In genomic region chr19:39590265-39590664, GRCh38 we compare ENCODE assay signal across 20 cellular contexts. TPM values are rescaled to one million over a fixed set of nuclear protein-coding genes. Genes with fewer than 3 reads are reported as not detected.
DNase-seq lines count a peak whose midpoint lies in the region; ATAC-seq and TF ChIP-seq lines count a peak whose summit lies in the region.
"Had no signal": no experiment of that assay in that cellular context is flagged by ENCODE, and none has a peak within 500 bp of the region (broad histone marks: within the 10 kb centered on the region; RNA-seq: fewer than 3 reads in every experiment).

No MANE protein-coding gene starts in this region.

- peaks cover 7% of the 10 kb centered on the region for H3K27me3 Mint-ChIP-seq in activated CD4-positive, alpha-beta T cell treated with anti-CD3 and anti-CD28 coated beads, Interleukin-2, amount 10 ng/mL, durations not matched to agents 7 days and 5 days
- H3K27me3 Mint-ChIP-seq in neural progenitor cell (ENCODE audit: insufficient read depth, low read depth), result no peaks in the 10 kb centered on the region

- no peak for TF ChIP-seq POLR2A in tibial nerve (IDR thresholded peaks at IDR 0.05)

- peaks cover 77% of the 10 kb centered on the region for H3K27me3 ChIP-seq in Panc1 (ENCODE audit: control insufficient read depth, insufficient read depth, low read length)
- H3K27me3 ChIP-seq in neural progenitor cell, result peaks cover 8% of the 10 kb centered on the region
- no peaks in the 10 kb centered on the region for H3K27me3 ChIP-seq in tibial nerve

- intact Hi-C loops in Panc1 (cut with micrococcal nuclease; ENCODE audit: unreplicated experiment), result no loop called here

- no peaks in the 10 kb centered on the region for H3F3A ChIP-seq in neural progenitor cell (ENCODE audit: low read depth)

- no TSS peak for BruUV-seq in Panc1 (replicated peaks; lab: Mats Ljungman, UMichigan)

- TF ChIP-seq CTCF in Panc1 (IDR thresholded peaks at IDR 0.05) (peak; percentile 33; the same call in 1 of the 2 replicates), epithelial cell of esophagus (IDR thresholded peaks at IDR 0.05; ENCODE audit: insufficient read depth, low read depth, low read length, missing control alignments) (no peak), neural progenitor cell (IDR thresholded peaks at IDR 0.05) (no peak), tibial nerve (IDR thresholded peaks at IDR 0.05) (no peak)

- H3K27ac ChIP-seq in Panc1 (ENCODE audit: low read length) (no peak overlapping the region), neural progenitor cell (no peak overlapping the region), tibial nerve (no peak overlapping the region)
- H3K27ac ChIP-seq: adrenal gland, lower lobe of right lung had no signal

- H3K4me1 ChIP-seq in Panc1 (ENCODE audit: control insufficient read depth, insufficient read depth, low read length) (no peaks in the 10 kb centered on the region), neural progenitor cell (no peaks in the 10 kb centered on the region), tibial nerve (no peaks in the 10 kb centered on the region)
- H3K4me1 ChIP-seq: adrenal gland, lower lobe of right lung had no signal

- H3K4me1 Mint-ChIP-seq in activated CD4-positive, alpha-beta T cell treated with anti-CD3 and anti-CD28 coated beads, Interleukin-2, amount 10 ng/mL, durations not matched to agents 7 days and 5 days, result no peaks in the 10 kb centered on the region
- H3K4me1 Mint-ChIP-seq in neural progenitor cell, result no peaks in the 10 kb centered on the region
- H3K4me1 Mint-ChIP-seq: T-helper 17 cell had no signal

- CTCF ChIA-PET in activated CD4-positive, alpha-beta T cell treated with anti-CD3 and anti-CD28 coated beads, Interleukin-2, amount 10 ng/mL, durations not matched to agents 7 days and 5 days (lab: Charles Lee), result interaction anchor here (0.6 kb wide), 1 partner anchor 256 kb away, joined by 3 read pairs; no protein-coding TSS in a partner anchor
- CTCF ChIA-PET in Panc1 (lab: Charles Lee), result interaction anchor here (0.5 kb wide), 2 partner anchors 32 to 431 kb away, joined by 3 to 4 read pairs; no protein-coding TSS in a partner anchor

- ATAC-seq in Panc1 (no peak), GM18861 (IDR thresholded peaks at IDR 0.05; ENCODE audit: unreplicated experiment) (no peak), HG03460 (IDR thresholded peaks at IDR 0.05; ENCODE audit: unreplicated experiment) (no peak)
- ATAC-seq: lower lobe of right lung; natural killer cell treated with Interleukin-12 subunit alpha and Interleukin-12 subunit beta and Interleukin-15 and Interleukin-18, amount 100 ng/mL, for 72 hours; T-helper 17 cell had no signal

- H2AFZ ChIP-seq in neural progenitor cell (replicated peaks), result no peak overlapping the region

- in situ Hi-C loops in Panc1 (cut with HindIII; ENCODE audit: low pct_unique_long_range_greater_than_20kb, low sequenced_read_pairs), result no loop called here

- H3K9ac ChIP-seq in neural progenitor cell, result no peak overlapping the region

- H3K9me3 ChIP-seq in Panc1 (ENCODE audit: control insufficient read depth, insufficient read depth, low read depth, low read length) (no peaks in the 10 kb centered on the region), neural progenitor cell (ENCODE audit: low read depth) (no peaks in the 10 kb centered on the region), tibial nerve (no peaks in the 10 kb centered on the region)
- H3K9me3 ChIP-seq: adrenal gland, lower lobe of right lung, MG63 had no signal

- no peaks in the 10 kb centered on the region for H3K79me2 ChIP-seq in neural progenitor cell (ENCODE audit: low read depth)

- no peak overlapping the region for H3K4me3 Mint-ChIP-seq in activated CD4-positive, alpha-beta T cell treated with anti-CD3 and anti-CD28 coated beads, Interleukin-2, amount 10 ng/mL, durations not matched to agents 7 days and 5 days
- no peak overlapping the region for H3K4me3 Mint-ChIP-seq in neural progenitor cell
- H3K4me3 Mint-ChIP-seq: activated T-cell treated with anti-CD3 and anti-CD28 coated beads, Interleukin-2, amount 50 U/mL, for 24 hours; natural killer cell treated with Interleukin-12 subunit alpha and Interleukin-12 subunit beta and Interleukin-15 and Interleukin-18, amount 100 ng/mL, for 72 hours; T-helper 17 cell had no signal

- DNase-seq in activated CD4-positive, alpha-beta T cell treated with anti-CD3 and anti-CD28 coated beads, Interleukin-2, amount 10 ng/mL, durations not matched to agents 7 days and 5 days, result peak; percentile 13
- no peak for DNase-seq in activated CD4-positive, alpha-beta T cell treated with anti-CD3 and anti-CD28 coated beads for 1 hour
- DNase-seq in Panc1 (ENCODE audit: low read depth, low spot score) (no peak), epithelial cell of esophagus (ENCODE audit: low read depth) (peak; percentile 21), neural progenitor cell (ENCODE audit: low spot score) (peak; percentile 66), tibial nerve (ENCODE audit: low spot score in 2 of 2) (no peak)
- DNase-seq: activated CD4-positive, CD25-positive, alpha-beta regulatory T cell treated with anti-CD3 and anti-CD28 coated beads, Interleukin-2, amount 50 U/mL, for 72 hours; activated T-cell treated with anti-CD3 and anti-CD28 coated beads, Interleukin-2, amount 50 U/mL, for 24 hours; adrenal gland; GDM1; hypothalamus; lower lobe of right lung; MG63; T-helper 17 cell had no signal

- H3K9me3 Mint-ChIP-seq in activated CD4-positive, alpha-beta T cell treated with anti-CD3 and anti-CD28 coated beads, Interleukin-2, amount 10 ng/mL, durations not matched to agents 7 days and 5 days, result peaks cover 3% of the 10 kb centered on the region
- H3K9me3 Mint-ChIP-seq in neural progenitor cell, result no peaks in the 10 kb centered on the region
- H3K9me3 Mint-ChIP-seq: activated T-cell treated with anti-CD3 and anti-CD28 coated beads, Interleukin-2, amount 50 U/mL, for 24 hours had no signal

- no peak for TF ChIP-seq EP300 in tibial nerve (IDR thresholded peaks at IDR 0.05)

- no peak overlapping the region for H3K4me3 ChIP-seq in Panc1 (ENCODE audit: low read depth in 2 of 2, low read length in 2 of 2)
- H3K4me3 ChIP-seq in epithelial cell of esophagus (ENCODE audit: low read length), result no peak overlapping the region
- no peak overlapping the region for H3K4me3 ChIP-seq in neural progenitor cell
- H3K4me3 ChIP-seq in tibial nerve, result no peak overlapping the region
- H3K4me3 ChIP-seq: adrenal gland, lower lobe of right lung, MG63 had no signal

- H3K36me3 Mint-ChIP-seq in activated CD4-positive, alpha-beta T cell treated with anti-CD3 and anti-CD28 coated beads, Interleukin-2, amount 10 ng/mL, durations not matched to agents 7 days and 5 days (ENCODE audit: low read depth), result no peaks in the 10 kb centered on the region
- H3K36me3 Mint-ChIP-seq in neural progenitor cell, result no peaks in the 10 kb centered on the region
- H3K36me3 Mint-ChIP-seq: natural killer cell treated with Interleukin-12 subunit alpha and Interleukin-12 subunit beta and Interleukin-15 and Interleukin-18, amount 100 ng/mL, for 72 hours had no signal

- WGBS in tibial nerve, 2 donors, result 43 to 46% methylated on average over 2 of the region's 2 CpGs

- H3K4me2 ChIP-seq in neural progenitor cell, result no peak overlapping the region

- H3K27ac Mint-ChIP-seq in activated CD4-positive, alpha-beta T cell treated with anti-CD3 and anti-CD28 coated beads, Interleukin-2, amount 10 ng/mL, durations not matched to agents 7 days and 5 days, result no peak overlapping the region
- no peak overlapping the region for H3K27ac Mint-ChIP-seq in neural progenitor cell
- H3K27ac Mint-ChIP-seq: activated T-cell treated with anti-CD3 and anti-CD28 coated beads, Interleukin-2, amount 50 U/mL, for 24 hours; natural killer cell treated with Interleukin-12 subunit alpha and Interleukin-12 subunit beta and Interleukin-15 and Interleukin-18, amount 100 ng/mL, for 72 hours; T-helper 17 cell had no signal

- no peaks in the 10 kb centered on the region for H4K20me1 ChIP-seq in neural progenitor cell (ENCODE audit: low read depth)

- POLR2A ChIA-PET in activated CD4-positive, alpha-beta T cell treated with anti-CD3 and anti-CD28 coated beads, Interleukin-2, amount 10 ng/mL, durations not matched to agents 7 days and 5 days (lab: Charles Lee), result no interaction called here
- POLR2A ChIA-PET in Panc1 (lab: Charles Lee), result interaction anchor here (0.6 to 0.7 kb wide), 2 partner anchors 521 to 902 kb away, joined by 3 to 4 read pairs; no protein-coding TSS in a partner anchor

- H3K36me3 ChIP-seq in Panc1 (ENCODE audit: control insufficient read depth, insufficient read depth, low read length) (no peaks in the 10 kb centered on the region), neural progenitor cell (no peaks in the 10 kb centered on the region), tibial nerve (no peaks in the 10 kb centered on the region)
- H3K36me3 ChIP-seq: adrenal gland, lower lobe of right lung, MG63 had no signal

RNA-seq across cellular contexts. Expression of gene LGALS13, which starts 12.1 kb away (rescaled TPM):
- not detected for total RNA-seq in activated CD4-positive, alpha-beta T cell treated with anti-CD3 and anti-CD28 coated beads, Interleukin-2, amount 10 ng/mL, durations not matched to agents 7 days and 5 days
- total RNA-seq in Panc1 (2021; ENCODE audit: unreplicated experiment), result not detected
- polyA plus RNA-seq in Panc1 (2012; ENCODE audit: insufficient read length), result not detected
- total RNA-seq in neural progenitor cell (ENCODE audit: low replicate concordance), result not detected in 2 replicates
- not detected for total RNA-seq in tibial nerve
- total RNA-seq: adrenal gland; chondrocyte; epithelial cell of proximal tubule; lower lobe of right lung; natural killer cell treated with Interleukin-12 subunit alpha and Interleukin-12 subunit beta and Interleukin-15 and Interleukin-18, amount 100 ng/mL, for 72 hours; T-helper 17 cell; temporal lobe had no signal
- polyA plus RNA-seq: adrenal gland had no signal

RNA-seq across cellular contexts. Expression of gene EID2, which starts 50.3 kb away (rescaled TPM):
- 10 to 100 TPM; 17.2 to 20.3 TPM for total RNA-seq in activated CD4-positive, alpha-beta T cell treated with anti-CD3 and anti-CD28 coated beads, Interleukin-2, amount 10 ng/mL, durations not matched to agents 7 days and 5 days
- 163 TPM for total RNA-seq in Panc1 (2021; ENCODE audit: unreplicated experiment)
- polyA plus RNA-seq in Panc1 (2012; ENCODE audit: insufficient read length), result 179 TPM
- total RNA-seq in neural progenitor cell (ENCODE audit: low replicate concordance), result 20.0 and 23.5 TPM in 2 replicates
- total RNA-seq in tibial nerve, result 10 to 100 TPM; 14.0 to 27.3 (median 23.4) TPM

RNA-seq across cellular contexts. Expression of gene EID2B, which starts 57.6 kb away (rescaled TPM):
- 1 to 10 TPM; 3.4 to 5.1 TPM for total RNA-seq in activated CD4-positive, alpha-beta T cell treated with anti-CD3 and anti-CD28 coated beads, Interleukin-2, amount 10 ng/mL, durations not matched to agents 7 days and 5 days
- total RNA-seq in Panc1 (2021; ENCODE audit: unreplicated experiment) (37.7 TPM), neural progenitor cell (ENCODE audit: low replicate concordance) (10.1 and 11.1 TPM in 2 replicates), tibial nerve (10 to 100 TPM in 1 of 4 donors, 1 to 10 TPM in 3; 3.0 to 10.2 (median 7.0) TPM)
- polyA plus RNA-seq in Panc1 (2012; ENCODE audit: insufficient read length), result 11.1 TPM

Comparison
In these comparisons a context has a peak if more than half of its experiments do, and no peak if none do; other contexts are left out.
1. DNase-seq: peak in activated CD4-positive, alpha-beta T cell treated with anti-CD3 and anti-CD28 coated beads, Interleukin-2, amount 10 ng/mL, durations not matched to agents 7 days and 5 days (single experiment), epithelial cell of esophagus (single experiment) and neural progenitor cell (single experiment); none in activated CD4-positive, alpha-beta T cell treated with anti-CD3 and anti-CD28 coated beads for 1 hour (single experiment), Panc1 (single experiment) and tibial nerve (0 of 2).